8 cellular contexts compared by ENCODE assay signal in genomic region chr6:52286798-52287432, GRCh38.
A peak's percentile ranks its signal among the peaks of the same experiment; 100 is the strongest.
DNase-seq lines count a peak whose midpoint lies in the region; ATAC-seq and TF ChIP-seq lines count a peak whose summit lies in the region.

No MANE protein-coding gene starts in this region.

- ATAC-seq in GM19035 (IDR thresholded peaks at IDR 0.05; ENCODE audit: unreplicated experiment) = no peak

- in situ Hi-C loops in astrocyte of the cerebellum (cut with HindIII; ENCODE audit: low sequenced_read_pairs) = no loop called here

- DNase-seq in NK-92 treated with Interleukin-12 subunit alpha and Interleukin-12 subunit beta, amount 100 ng/mL, for 24 hours (lab: John Stamatoyannopoulos, UW) = peak; percentile 24
- DNase-seq in NK-92 (lab: John Stamatoyannopoulos, UW; ENCODE audit: unreplicated experiment) (no peak), NCI-H1436 (lab: John Stamatoyannopoulos, UW) (peak; percentile 76), T follicular helper cell (ENCODE audit: low read depth) (peak; percentile 33), astrocyte of the cerebellum (ENCODE audit: low read depth) (peak; percentile 48), inferior parietal cortex (ENCODE audit: extremely low spot score) (peak; percentile 82)
- DNase-seq in stimulated activated CD4-positive, alpha-beta T cell treated with anti-CD3 and anti-CD28 coated beads, Interleukin-1b, Interleukin-23, amount 100 ng/mL, for 24 hours (ENCODE audit: low read depth in 4 of 4, low spot score in 1 of 4) = peak; percentile 33 to 57 (median 44)

- no peak overlapping the region for H3K4me3 ChIP-seq in astrocyte of the cerebellum (ENCODE audit: low read depth, low read length)

- peak; percentile 86 for TF ChIP-seq CTCF in astrocyte of the cerebellum (IDR thresholded peaks at IDR 0.05; ENCODE audit: low read depth, low read length, missing control alignments)
